Comparison of ENCODE assay signal across 31 cellular contexts in the genomic region with DNA sequence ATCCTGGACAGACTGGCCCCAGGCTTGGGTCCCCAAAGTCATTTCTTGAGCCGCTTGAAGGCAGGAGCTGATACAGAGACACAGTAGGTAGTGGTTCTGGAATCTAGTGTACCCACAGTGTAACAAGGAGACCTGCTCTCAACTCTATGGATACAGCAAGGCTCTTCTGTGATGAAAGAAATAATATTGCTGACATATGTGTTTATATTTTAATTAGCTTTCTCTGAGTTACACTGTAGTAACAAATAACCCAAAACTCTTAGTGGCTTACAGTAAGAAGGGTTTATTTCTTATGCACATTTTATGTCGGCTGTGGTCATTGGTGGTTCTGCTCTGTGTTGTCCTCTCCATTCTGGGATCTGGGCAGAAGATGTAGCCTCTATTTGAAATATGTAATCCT.
"Had no signal": no experiment of that assay in that cellular context is flagged by ENCODE, and none has a peak within 500 bp of the region (broad histone marks: within the 10 kb centered on the region; RNA-seq: fewer than 3 reads in every experiment).

No MANE protein-coding gene starts in this region.

- DNase-seq: natural killer cell; occipital lobe; posterior cingulate gyrus; psoas muscle; right cardiac atrium; spleen; stimulated activated CD4-positive, alpha-beta T cell treated with anti-CD3 and anti-CD28 coated beads, Interleukin-12 subunit alpha, Interleukin-12 subunit beta, amount 100 ng/mL, for 4 hours; stimulated activated CD4-positive, alpha-beta T cell treated with anti-CD3 and anti-CD28 coated beads, Interleukin-1b, Interleukin-23, amount 100 ng/mL, for 48 hours; stimulated activated CD4-positive, alpha-beta T cell treated with anti-CD3 and anti-CD28 coated beads, Interleukin-4, amount 100 ng/mL, for 1 hour; stimulated activated CD4-positive, alpha-beta T cell treated with anti-CD3 and anti-CD28 coated beads, Interleukin-4, amount 100 ng/mL, for 4 hours; stimulated activated CD8-positive, alpha-beta memory T cell treated with anti-CD3 and anti-CD28 coated beads, Interleukin-4, amount 100 ng/mL, for 48 hours; stimulated activated naive CD4-positive, alpha-beta T cell; stimulated activated naive CD8-positive, alpha-beta T cell treated with anti-CD3 and anti-CD28 coated beads, Interleukin-15, amount 100 ng/mL, for 72 hours; stimulated activated naive CD8-positive, alpha-beta T cell treated with anti-CD3 and anti-CD28 coated beads, Interleukin-15, Interleukin-2, amounts not matched to agents 100 U/mL and 50 U/mL, for 24 hours; substantia nigra; testis; tibial artery; transverse colon; upper lobe of right lung; uterus had no signal

- ATAC-seq: natural killer cell; psoas muscle; right cardiac atrium; sciatic nerve; stimulated activated memory B cell treated with anti-CD40 and anti-IgM and Interleukin-4, amounts not matched to agents 10 μg/mL and 1 μg/mL and 100 μg/mL, for 72 hours; stimulated activated naive CD8-positive, alpha-beta T cell treated with anti-CD3 and anti-CD28 coated beads, Interleukin-15, amount 100 ng/mL, for 72 hours; stimulated activated naive CD8-positive, alpha-beta T cell treated with anti-CD3 and anti-CD28 coated beads, Interleukin-15, Interleukin-2, amounts not matched to agents 100 U/mL and 50 U/mL, for 24 hours; upper lobe of right lung had no signal

- H3K4me3 ChIP-seq: neural progenitor cell, ovary, psoas muscle, skin epidermis, smooth muscle cell, spleen, suprapubic skin, testis, tibial artery, transverse colon, upper lobe of right lung, uterus had no signal

- H3K9ac ChIP-seq: neural progenitor cell, parathyroid adenoma had no signal

- H3K27ac ChIP-seq: neural progenitor cell, ovary, parathyroid adenoma, psoas muscle, skin epidermis, spleen, suprapubic skin, testis, tibial artery, transverse colon, upper lobe of right lung, uterus had no signal

- H3K4me2 ChIP-seq: neural progenitor cell, smooth muscle cell had no signal

- H3K4me3 Mint-ChIP-seq: natural killer cell; nephron; neural progenitor cell; stimulated activated memory B cell treated with anti-CD40 and anti-IgM and Interleukin-4, amounts not matched to agents 10 μg/mL and 1 μg/mL and 100 μg/mL, for 72 hours; stimulated activated naive CD8-positive, alpha-beta T cell treated with anti-CD3 and anti-CD28 coated beads, Interleukin-15, amount 100 ng/mL, for 72 hours; type B pancreatic cell had no signal

- H3K27ac Mint-ChIP-seq: natural killer cell; nephron; neural progenitor cell; progenitor cell of endocrine pancreas; stimulated activated memory B cell treated with anti-CD40 and anti-IgM and Interleukin-4, amounts not matched to agents 10 μg/mL and 1 μg/mL and 100 μg/mL, for 72 hours; stimulated activated naive CD8-positive, alpha-beta T cell treated with anti-CD3 and anti-CD28 coated beads, Interleukin-15, amount 100 ng/mL, for 72 hours; type B pancreatic cell had no signal

- H3K4me1 ChIP-seq: testis, uterus had no signal

- H3K9me3 Mint-ChIP-seq: natural killer cell; nephron; neural progenitor cell; stimulated activated memory B cell treated with anti-CD40 and anti-IgM and Interleukin-4, amounts not matched to agents 10 μg/mL and 1 μg/mL and 100 μg/mL, for 72 hours; stimulated activated naive CD8-positive, alpha-beta T cell treated with anti-CD3 and anti-CD28 coated beads, Interleukin-15, amount 100 ng/mL, for 72 hours; type B pancreatic cell had no signal

- H3K36me3 Mint-ChIP-seq: natural killer cell; neural progenitor cell; stimulated activated memory B cell treated with anti-CD40 and anti-IgM and Interleukin-4, amounts not matched to agents 10 μg/mL and 1 μg/mL and 100 μg/mL, for 72 hours had no signal

- H3K27me3 Mint-ChIP-seq: stimulated activated memory B cell treated with anti-CD40 and anti-IgM and Interleukin-4, amounts not matched to agents 10 μg/mL and 1 μg/mL and 100 μg/mL, for 72 hours had no signal

- H3K27me3 ChIP-seq: ovary, suprapubic skin, testis, tibial artery, transverse colon, upper lobe of right lung, uterus had no signal

- H3K9me3 ChIP-seq: ovary, psoas muscle, spleen, suprapubic skin, testis, tibial artery, transverse colon, upper lobe of right lung, uterus had no signal

- H3K36me3 ChIP-seq: neural progenitor cell, ovary, spleen, suprapubic skin, tibial artery, transverse colon, upper lobe of right lung, uterus had no signal

- H2AFZ ChIP-seq: neural progenitor cell, parathyroid adenoma had no signal
